Comparison of ENCODE assay signal across 24 cellular contexts in the genomic region with DNA sequence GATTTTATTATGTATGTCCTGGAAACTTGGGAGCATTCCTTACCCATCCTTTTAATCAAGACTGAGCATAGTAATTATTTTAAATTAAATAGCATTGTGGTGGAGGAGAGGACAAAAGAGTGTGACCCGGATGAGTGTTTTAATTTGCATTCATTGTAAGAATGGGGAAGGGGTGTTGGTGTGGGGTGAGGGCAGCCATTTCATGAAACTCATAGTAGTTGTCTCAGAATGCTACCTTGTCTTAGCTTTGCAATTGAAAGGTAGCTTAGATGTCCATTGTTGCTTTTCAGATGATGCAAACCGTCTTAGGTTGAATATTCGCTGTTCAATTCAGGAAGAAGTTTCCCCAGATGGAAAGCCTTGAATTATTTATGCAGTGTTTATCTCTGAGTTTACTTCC.
"Had no signal": no experiment of that assay in that cellular context is flagged by ENCODE, and none has a peak within 500 bp of the region (broad histone marks: within the 10 kb centered on the region; RNA-seq: fewer than 3 reads in every experiment).

No MANE protein-coding gene starts in this region.

- H3K27ac ChIP-seq: PC-9, Peyer's patch, SJSA1, SK-N-MC had no signal

- H3K4me1 ChIP-seq: Peyer's patch, SJSA1 had no signal

- H3K4me3 ChIP-seq: MG63, PC-9, Peyer's patch, SJSA1, SK-N-MC had no signal

- H3K4me2 ChIP-seq: PC-9 had no signal

- H3K9me3 ChIP-seq: MG63, Peyer's patch, SJSA1 had no signal

- H2AFZ ChIP-seq: PC-9 had no signal

- H3K27me3 ChIP-seq: MG63, Peyer's patch, SJSA1 had no signal

- DNase-seq: IMR-90, Karpas-422, KG1, MG63, NCI-H1092, NCI-H1436, NCI-H187, NCI-H2029, NCI-H2081 treated with DMSO at 0.1 percent for 48 hours, NCI-H2171, NCI-H226, NCI-H446, NCI-H510A, NCI-H524 treated with DMSO at 0.1 percent for 48 hours, NCI-H69, NCI-H774, OCI-M1, PC-9, Peyer's patch, SIG-M5 had no signal

- H3K36me3 ChIP-seq: MG63, Peyer's patch, SJSA1 had no signal

- ATAC-seq: HepG2, Right ventricle myocardium inferior had no signal
